25 cellular contexts compared by ENCODE assay signal in the genomic region with DNA sequence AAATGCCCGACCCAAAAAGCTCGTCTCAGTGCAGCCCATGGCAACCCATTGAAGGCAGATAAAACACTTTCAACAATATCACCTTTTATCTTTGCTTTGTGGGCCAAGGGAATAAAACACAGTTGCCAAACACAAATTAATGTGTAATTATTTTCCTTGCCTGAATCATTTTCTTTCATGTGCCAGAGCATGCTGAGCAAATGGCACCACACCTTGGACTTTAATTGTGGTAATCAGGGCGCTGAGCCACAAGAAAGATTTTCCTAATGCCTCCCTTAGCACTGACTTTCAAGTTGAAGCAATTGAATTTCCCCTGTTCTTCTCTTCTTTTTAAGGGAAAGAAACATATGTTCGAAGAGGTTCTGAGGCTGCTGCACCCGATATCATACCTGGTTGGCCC.
DNase-seq lines count a peak whose midpoint lies in the region; FAIRE-seq and TF ChIP-seq lines count a peak whose summit lies in the region.
"Had no signal": no experiment of that assay in that cellular context is flagged by ENCODE, and none has a peak within 500 bp of the region (broad histone marks: within the 10 kb centered on the region; RNA-seq: fewer than 3 reads in every experiment).

No MANE protein-coding gene starts in this region.

- no peaks in the 10 kb centered on the region for H3K9me3 ChIP-seq in esophagus muscularis mucosa
- H3K9me3 ChIP-seq in small intestine (ENCODE audit: control insufficient read depth, low read depth), result no peaks in the 10 kb centered on the region
- no peaks in the 10 kb centered on the region for H3K9me3 ChIP-seq in ovary
- H3K9me3 ChIP-seq: A549; BE2C; BLaER1 treated with 17β-estradiol and CSF1 and Interleukin-3, amounts not matched to agents 10 nM and 100 nM; HAP-1 had no signal

- intact Hi-C loops in esophagus muscularis mucosa (cut with DNase I), result no loop called here
- intact Hi-C loops in ovary (cut with DNase I), result loop anchor here in 1 of 4 donors (10.0 kb wide), 1 partner anchor 367 kb away; no protein-coding TSS in a partner anchor

- no peak for TF ChIP-seq CTCF in esophagus muscularis mucosa (IDR thresholded peaks at IDR 0.05)
- no peak for TF ChIP-seq CTCF in ovary (IDR thresholded peaks at IDR 0.05)

- TF ChIP-seq POLR2A in esophagus muscularis mucosa (IDR thresholded peaks at IDR 0.05; ENCODE audit: low read depth) (no peak), ovary (IDR thresholded peaks at IDR 0.05) (no peak)

- H3K4me3 ChIP-seq in esophagus muscularis mucosa, result no peak overlapping the region
- H3K4me3 ChIP-seq in small intestine (ENCODE audit: low read depth in 1 of 2, low read length in 2 of 2), result no peak overlapping the region
- H3K4me3 ChIP-seq in ovary, result no peak overlapping the region
- H3K4me3 ChIP-seq: A549; BLaER1 treated with 17β-estradiol and CSF1 and Interleukin-3, amounts not matched to agents 10 nM and 100 nM; GM23338; HAP-1 had no signal

- 93% methylated on average over 5 of the region's 5 CpGs for WGBS in esophagus muscularis mucosa
- 16 to 63% (median 25%) methylated on average over 5 of the region's 5 CpGs for WGBS in small intestine, 3 donors
- WGBS in ovary, 3 donors, result 59 to 75% (median 64%) methylated on average over 5 of the region's 5 CpGs

- no peak for FAIRE-seq in small intestine (lab: Jason Lieb, UNC)
- FAIRE-seq: A549, GM12891, GM18507, H54 had no signal

- TF ChIP-seq EP300 in esophagus muscularis mucosa (IDR thresholded peaks at IDR 0.05), result no peak
- TF ChIP-seq EP300 in ovary (IDR thresholded peaks at IDR 0.05), result no peak

- H3K27ac ChIP-seq in esophagus muscularis mucosa (replicated peaks in 1 of 4) (no peak overlapping the region), small intestine (ENCODE audit: low read depth in 1 of 2, low read length in 1 of 2) (no peak overlapping the region), ovary (no peak overlapping the region)
- H3K27ac ChIP-seq: A549; BLaER1 treated with 17β-estradiol and CSF1 and Interleukin-3, amounts not matched to agents 10 nM and 100 nM had no signal

- H3K4me1 ChIP-seq in esophagus muscularis mucosa (peaks cover 0 to 5% (median 0%) of the 10 kb centered on the region in 4 donors), small intestine (ENCODE audit: control insufficient read depth in 2 of 2, insufficient read depth in 1 of 2, low read depth in 1 of 2, low read length in 1 of 2) (peaks cover 0 to 2% of the 10 kb centered on the region in 2 donors), ovary (ENCODE audit: insufficient read depth) (no peaks in the 10 kb centered on the region)
- H3K4me1 ChIP-seq: A549, HAP-1 had no signal

- H3K27me3 ChIP-seq in esophagus muscularis mucosa (peaks cover 0 to 16% (median 0%) of the 10 kb centered on the region in 4 donors), small intestine (ENCODE audit: control insufficient read depth in 2 of 2, insufficient read depth in 2 of 2, low read length in 2 of 2) (no peaks in the 10 kb centered on the region), ovary (no peaks in the 10 kb centered on the region)
- H3K27me3 ChIP-seq: BE2C; BLaER1 treated with 17β-estradiol and CSF1 and Interleukin-3, amounts not matched to agents 10 nM and 100 nM had no signal

- DNase-seq in LoVo (ENCODE audit: low spot score) (peak; percentile 72), NCI-H748 treated with DMSO at 0.1 percent for 48 hours (lab: John Stamatoyannopoulos, UW) (peak; percentile 70), esophagus muscularis mucosa (ENCODE audit: extremely low spot score) (peak; percentile 24), small intestine (peak; percentile 82), T1000 (lab: John Stamatoyannopoulos, UW) (no peak), activated gamma-delta T cell (lab: John Stamatoyannopoulos, UW) (no peak), ovary (no peak)
- DNase-seq: 8988T; ACHN; AML-193; BE2C; Calu3; CD4-positive, alpha-beta T cell; CD8-positive, alpha-beta memory T cell; DMS53; DMS79 treated with DMSO at 0.1 percent for 48 hours; GF-D8; HFFc6 had no signal

- H3K36me3 ChIP-seq in esophagus muscularis mucosa (no peaks in the 10 kb centered on the region), small intestine (ENCODE audit: control insufficient read depth in 2 of 2, insufficient read depth in 2 of 2, low read length in 2 of 2) (no peaks in the 10 kb centered on the region), ovary (no peaks in the 10 kb centered on the region)
- H3K36me3 ChIP-seq: BE2C; BLaER1 treated with 17β-estradiol and CSF1 and Interleukin-3, amounts not matched to agents 10 nM and 100 nM; HAP-1 had no signal

Comparison
In these comparisons a context has a peak if more than half of its experiments do, and no peak if none do; other contexts are left out.
1. DNase-seq: peak in LoVo (single experiment), NCI-H748 treated with DMSO at 0.1 percent for 48 hours (single experiment), esophagus muscularis mucosa (single experiment) and small intestine (single experiment); none in T1000 (single experiment), activated gamma-delta T cell (single experiment) and ovary (0 of 5).